In genomic region chr6:26126394-26127221, GRCh38 we compare ENCODE assay signal across 1 cellular context.
TF ChIP-seq lines count a peak whose summit lies in the region.

No MANE protein-coding gene starts in this region.

TF ChIP-seq in K562, 482 proteins besides CTCF, POLR2A, EP300 and RAD21 (continued from another document):
- TF ChIP-seq ZNF589 (CRISPR knock-in tag; IDR thresholded peaks at IDR 0.05; ENCODE audit: low read depth): no peak
- no peak; the same call in 1 of the 2 replicates for TF ChIP-seq LEF1 (IDR thresholded peaks at IDR 0.05)
- no peak for TF ChIP-seq CTBP1 (IDR thresholded peaks at IDR 0.05; ENCODE audit: borderline replicate concordance)
- TF ChIP-seq ZKSCAN3 (CRISPR knock-in tag; IDR thresholded peaks at IDR 0.05): no peak
- no peak for TF ChIP-seq TAF15 (IDR thresholded peaks at IDR 0.05; ENCODE audit: low read depth, low read length)
TF ChIP-seq in K562: peak in this region for 28.
